Comparison of ENCODE assay signal across 18 cellular contexts in the genomic region with DNA sequence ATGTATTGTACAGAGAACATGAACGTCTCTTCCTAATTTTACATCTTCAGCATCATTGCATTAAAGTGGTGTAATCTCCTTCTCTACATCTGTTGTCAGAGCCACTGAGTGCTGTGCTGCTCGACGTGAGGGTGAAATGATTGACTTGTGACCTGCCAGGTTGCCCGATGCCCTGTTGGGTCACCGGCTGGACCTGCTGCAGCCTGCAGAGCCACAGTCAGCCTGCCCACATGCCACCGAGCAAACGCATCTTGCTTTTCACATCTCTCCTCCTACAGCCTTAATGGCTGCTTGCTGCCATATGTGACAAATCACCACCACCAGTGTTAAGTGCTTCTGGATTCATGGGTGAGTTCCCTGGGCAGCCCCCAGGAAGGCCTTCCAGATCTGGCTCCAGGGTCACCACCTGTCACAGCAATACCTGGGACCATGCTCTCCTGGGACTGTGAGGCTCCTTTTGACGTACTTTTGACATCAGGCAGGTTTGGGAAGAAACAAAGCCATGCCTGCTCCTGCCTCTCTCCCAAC.
DNase-seq lines count a peak whose midpoint lies in the region; ATAC-seq and TF ChIP-seq lines count a peak whose summit lies in the region.
"Had no signal": no experiment of that assay in that cellular context is flagged by ENCODE, and none has a peak within 500 bp of the region (broad histone marks: within the 10 kb centered on the region; RNA-seq: fewer than 3 reads in every experiment).

No MANE protein-coding gene starts in this region.

- H3K36me3 ChIP-seq in BLaER1 = peaks cover 86% of the 10 kb centered on the region
- peaks cover 0 to 80% (median 16%) of the 10 kb centered on the region in 3 experiments for H3K36me3 ChIP-seq in naive thymus-derived CD4-positive, alpha-beta T cell (ENCODE audit: control insufficient read depth in 2 of 3, insufficient read depth in 3 of 3, low read length in 3 of 3)

- peaks cover 67% of the 10 kb centered on the region for H3K4me1 ChIP-seq in BLaER1
- H3K4me1 ChIP-seq in naive thymus-derived CD4-positive, alpha-beta T cell (ENCODE audit: control insufficient read depth in 2 of 2, insufficient read depth in 2 of 2, low read length in 2 of 2) = no peaks in the 10 kb centered on the region
- H3K4me1 ChIP-seq: left lung, SJSA1 had no signal

- H3K27me3 Mint-ChIP-seq in central memory CD8-positive, alpha-beta T cell = no peaks in the 10 kb centered on the region
- H3K27me3 Mint-ChIP-seq in naive thymus-derived CD4-positive, alpha-beta T cell = no peaks in the 10 kb centered on the region
- H3K27me3 Mint-ChIP-seq: activated naive CD8-positive, alpha-beta T cell treated with anti-CD3 and anti-CD28 coated beads, Interleukin-2, amount 10 ng/mL, durations not matched to agents 7 days and 5 days had no signal

- POLR2A ChIA-PET in naive thymus-derived CD4-positive, alpha-beta T cell (lab: Charles Lee) = no interaction called here

- DNase-seq in GM13976 (ENCODE audit: low spot score) (peak; percentile 3), GOT3 (lab: John Stamatoyannopoulos, UW) (no peak), NCI-H187 treated with DMSO at 0.1 percent for 48 hours (lab: John Stamatoyannopoulos, UW) (no peak), HUDEP-2 (lab: John Stamatoyannopoulos, UW; ENCODE audit: unreplicated experiment in 76 of 76) (no peak)
- no peak for DNase-seq in central memory CD8-positive, alpha-beta T cell (ENCODE audit: low spot score in 2 of 2)
- DNase-seq in naive thymus-derived CD4-positive, alpha-beta T cell = no peak
- DNase-seq: activated CD4-positive, CD25-positive, alpha-beta regulatory T cell; activated naive CD8-positive, alpha-beta T cell treated with anti-CD3 and anti-CD28 coated beads, Interleukin-2, amount 10 ng/mL, durations not matched to agents 7 days and 5 days; BE2C; brain microvascular endothelial cell; gastrocnemius medialis; Kasumi-1; left lung; NCI-H82; stimulated activated CD4-positive, alpha-beta T cell treated with anti-CD3 and anti-CD28 coated beads, Interleukin-2, amount 100 ng/mL, for 24 hours had no signal

- H4K20me1 ChIP-seq in BLaER1 = peaks cover 100% of the 10 kb centered on the region

- H3K27ac ChIP-seq in BLaER1 = no peak overlapping the region
- no peak overlapping the region for H3K27ac ChIP-seq in naive thymus-derived CD4-positive, alpha-beta T cell (ENCODE audit: low read depth, low read length)
- H3K27ac ChIP-seq: epithelial cell of prostate, gastrocnemius medialis, left lung, SJSA1 had no signal

- intact Hi-C loops in naive thymus-derived CD4-positive, alpha-beta T cell (cut with micrococcal nuclease) = loop anchor here in 1 of 2 donors (5.0 kb wide), 1 partner anchor 101 kb away; no protein-coding TSS in a partner anchor

- H3K9ac ChIP-seq in BLaER1 = no peak overlapping the region

- CTCF ChIA-PET in naive thymus-derived CD4-positive, alpha-beta T cell (lab: Charles Lee) = no interaction called here

- H3K36me3 Mint-ChIP-seq in central memory CD8-positive, alpha-beta T cell (ENCODE audit: insufficient read depth) = peaks cover 42% of the 10 kb centered on the region
- peaks cover 2 to 33% (median 12%) of the 10 kb centered on the region in 5 donors for H3K36me3 Mint-ChIP-seq in naive thymus-derived CD4-positive, alpha-beta T cell

- H3K9me3 ChIP-seq in BLaER1 = no peaks in the 10 kb centered on the region
- no peaks in the 10 kb centered on the region for H3K9me3 ChIP-seq in naive thymus-derived CD4-positive, alpha-beta T cell (ENCODE audit: control insufficient read depth in 2 of 3, low read length in 3 of 3)
- H3K9me3 ChIP-seq: BE2C, gastrocnemius medialis, left lung, SJSA1 had no signal

- H3K4me2 ChIP-seq in BLaER1 = peak overlapping the region; percentile 71

- in situ Hi-C loops in GM13976 (cut with MboI; ENCODE audit: low sequenced_read_pairs, unreplicated experiment) = no loop called here

- peak overlapping the region; percentile 68 for H3K27ac Mint-ChIP-seq in central memory CD8-positive, alpha-beta T cell (ENCODE audit: low read depth)
- peak overlapping the region in 6 of 9 donors; percentile 22 to 72 (median 54) for H3K27ac Mint-ChIP-seq in naive thymus-derived CD4-positive, alpha-beta T cell
- H3K27ac Mint-ChIP-seq: activated naive CD8-positive, alpha-beta T cell treated with anti-CD3 and anti-CD28 coated beads, Interleukin-2, amount 10 ng/mL, durations not matched to agents 7 days and 5 days had no signal

- H3K27me3 ChIP-seq in BLaER1 = no peaks in the 10 kb centered on the region
- no peaks in the 10 kb centered on the region for H3K27me3 ChIP-seq in naive thymus-derived CD4-positive, alpha-beta T cell (ENCODE audit: control insufficient read depth in 2 of 2, insufficient read depth in 2 of 2, low read length in 2 of 2)
- H3K27me3 ChIP-seq: BE2C, brain microvascular endothelial cell, gastrocnemius medialis, left lung, SJSA1 had no signal

- H3K4me3 ChIP-seq in BLaER1 = no peak overlapping the region
- no peak overlapping the region for H3K4me3 ChIP-seq in naive thymus-derived CD4-positive, alpha-beta T cell (ENCODE audit: low read length)
- H3K4me3 ChIP-seq: gastrocnemius medialis, left lung, SJSA1 had no signal

- no peak for TF ChIP-seq CTCF in GM13976 (IDR thresholded peaks at IDR 0.05; ENCODE audit: borderline replicate concordance, control extremely low read depth, extremely low read depth, insufficient read depth, missing control alignments)

- no peak overlapping the region for H3K4me3 Mint-ChIP-seq in central memory CD8-positive, alpha-beta T cell
- no peak overlapping the region for H3K4me3 Mint-ChIP-seq in naive thymus-derived CD4-positive, alpha-beta T cell
- H3K4me3 Mint-ChIP-seq: activated naive CD8-positive, alpha-beta T cell treated with anti-CD3 and anti-CD28 coated beads, Interleukin-2, amount 10 ng/mL, durations not matched to agents 7 days and 5 days had no signal

- H3K4me1 Mint-ChIP-seq in central memory CD8-positive, alpha-beta T cell = peaks cover 6% of the 10 kb centered on the region
- peaks cover 5 to 28% (median 11%) of the 10 kb centered on the region in 7 donors for H3K4me1 Mint-ChIP-seq in naive thymus-derived CD4-positive, alpha-beta T cell

- no peaks in the 10 kb centered on the region for H3K9me3 Mint-ChIP-seq in central memory CD8-positive, alpha-beta T cell
- H3K9me3 Mint-ChIP-seq in naive thymus-derived CD4-positive, alpha-beta T cell = peaks cover 0 to 3% (median 0%) of the 10 kb centered on the region in 11 donors
- H3K9me3 Mint-ChIP-seq: activated naive CD8-positive, alpha-beta T cell treated with anti-CD3 and anti-CD28 coated beads, Interleukin-2, amount 10 ng/mL, durations not matched to agents 7 days and 5 days had no signal

- ATAC-seq in central memory CD8-positive, alpha-beta T cell (replicated peaks; ENCODE audit: extremely low read depth, poor library complexity, severe bottlenecking) = no peak
- ATAC-seq in naive thymus-derived CD4-positive, alpha-beta T cell = no peak
- ATAC-seq: left lung had no signal
